ENCODE assay signal across 9 cellular contexts in genomic region chr7:41977165-41977651, GRCh38.
DNase-seq lines count a peak whose midpoint lies in the region; ATAC-seq, FAIRE-seq and TF ChIP-seq lines count a peak whose summit lies in the region.
"Had no signal": no experiment of that assay in that cellular context is flagged by ENCODE, and none has a peak within 500 bp of the region (broad histone marks: within the 10 kb centered on the region; RNA-seq: fewer than 3 reads in every experiment).

No MANE protein-coding gene starts in this region.

- peaks cover 4% of the 10 kb centered on the region for H3K27me3 Mint-ChIP-seq in activated CD8-positive, alpha-beta memory T cell treated with anti-CD3 and anti-CD28 coated beads, Interleukin-2, amount 10 ng/mL, durations not matched to agents 7 days and 5 days
- H3K27me3 Mint-ChIP-seq: dendritic cell treated with granulocyte-macrophage colony-stimulating factor and Interleukin-4, amounts not matched to agents 40 ng/mL and 50 ng/mL, for 4 days had no signal

- no peaks in the 10 kb centered on the region for H3K36me3 Mint-ChIP-seq in activated CD8-positive, alpha-beta memory T cell treated with anti-CD3 and anti-CD28 coated beads, Interleukin-2, amount 10 ng/mL, durations not matched to agents 7 days and 5 days

- CTCF ChIA-PET in activated CD8-positive, alpha-beta memory T cell treated with anti-CD3 and anti-CD28 coated beads, Interleukin-2, amount 10 ng/mL, durations not matched to agents 7 days and 5 days (lab: Charles Lee): interaction anchor here (1.5 to 2.1 kb wide), 3 partner anchors 34 to 900 kb away, joined by 4 to 8 read pairs (median 4); no protein-coding TSS in a partner anchor

- no peaks in the 10 kb centered on the region for H3K9me3 Mint-ChIP-seq in activated CD8-positive, alpha-beta memory T cell treated with anti-CD3 and anti-CD28 coated beads, Interleukin-2, amount 10 ng/mL, durations not matched to agents 7 days and 5 days (ENCODE audit: low read depth)
- H3K9me3 Mint-ChIP-seq: dendritic cell treated with granulocyte-macrophage colony-stimulating factor and Interleukin-4, amounts not matched to agents 40 ng/mL and 50 ng/mL, for 4 days had no signal

- peak; percentile 60 for DNase-seq in ACHN
- DNase-seq in H54 (ENCODE audit: insufficient read length, low spot score): no peak
- peak; percentile 24 to 66 for DNase-seq in SJCRH30
- DNase-seq in fibroblast of villous mesenchyme (ENCODE audit: low read depth): peak; percentile 71
- DNase-seq in NCI-H1048 (lab: John Stamatoyannopoulos, UW): no peak
- DNase-seq in activated CD8-positive, alpha-beta memory T cell treated with anti-CD3 and anti-CD28 coated beads, Interleukin-2, amount 10 ng/mL, durations not matched to agents 7 days and 5 days: no peak

- in situ Hi-C loops in ACHN (cut with HindIII; ENCODE audit: low pct_ligation_motif_present, low pct_unique_long_range_greater_than_20kb, low sequenced_read_pairs): no loop called here

- ATAC-seq in activated CD8-positive, alpha-beta memory T cell treated with anti-CD3 and anti-CD28 coated beads, Interleukin-2, amount 10 ng/mL, durations not matched to agents 7 days and 5 days: no peak
- no peak for ATAC-seq in GM21390 (IDR thresholded peaks at IDR 0.05; ENCODE audit: unreplicated experiment)

- no peak overlapping the region for H3K4me3 ChIP-seq in SJCRH30
- H3K4me3 ChIP-seq in fibroblast of villous mesenchyme (ENCODE audit: low read depth, low read length): no peak overlapping the region
- no peak overlapping the region for H3K4me3 ChIP-seq in parathyroid adenoma (ENCODE audit: low read depth, low read length)

- H3K9me3 ChIP-seq in SJCRH30 (replicated peaks): no peaks in the 10 kb centered on the region
- H3K9me3 ChIP-seq in parathyroid adenoma (ENCODE audit: control insufficient read depth, low read length): no peaks in the 10 kb centered on the region

- H3K4me1 Mint-ChIP-seq in activated CD8-positive, alpha-beta memory T cell treated with anti-CD3 and anti-CD28 coated beads, Interleukin-2, amount 10 ng/mL, durations not matched to agents 7 days and 5 days: no peaks in the 10 kb centered on the region

- peak; percentile 79 for TF ChIP-seq CTCF in fibroblast of villous mesenchyme (IDR thresholded peaks at IDR 0.05; ENCODE audit: insufficient read depth, low read depth, low read length)
- TF ChIP-seq CTCF in parathyroid adenoma (IDR thresholded peaks at IDR 0.05): peak; percentile 60

- H3K36me3 ChIP-seq in SJCRH30: peaks cover 5% of the 10 kb centered on the region; the same call in 1 of the 2 replicates
- H3K36me3 ChIP-seq in parathyroid adenoma (ENCODE audit: control insufficient read depth, insufficient read depth, low read length): no peaks in the 10 kb centered on the region

- H3K79me2 ChIP-seq in parathyroid adenoma: no peaks in the 10 kb centered on the region

- TF ChIP-seq POLR2A in H54 (IDR thresholded peaks at IDR 0.05; ENCODE audit: low read depth, low read length): no peak

- H3K27ac Mint-ChIP-seq in activated CD8-positive, alpha-beta memory T cell treated with anti-CD3 and anti-CD28 coated beads, Interleukin-2, amount 10 ng/mL, durations not matched to agents 7 days and 5 days: no peak overlapping the region
- H3K27ac Mint-ChIP-seq: dendritic cell treated with granulocyte-macrophage colony-stimulating factor and Interleukin-4, amounts not matched to agents 40 ng/mL and 50 ng/mL, for 4 days had no signal

- no peak overlapping the region for H2AFZ ChIP-seq in parathyroid adenoma

- H3K4me1 ChIP-seq in SJCRH30 (0 out of 2 replicates have a peak, but pooled peaks cover 3% of the 10 kb centered on the region), parathyroid adenoma (no peaks in the 10 kb centered on the region)

- FAIRE-seq in H54 (lab: Jason Lieb, UNC): peak; percentile 41

- H3K4me2 ChIP-seq in parathyroid adenoma (ENCODE audit: low read length): no peak overlapping the region

- no peak overlapping the region for H3K4me3 Mint-ChIP-seq in activated CD8-positive, alpha-beta memory T cell treated with anti-CD3 and anti-CD28 coated beads, Interleukin-2, amount 10 ng/mL, durations not matched to agents 7 days and 5 days
- H3K4me3 Mint-ChIP-seq: dendritic cell treated with granulocyte-macrophage colony-stimulating factor and Interleukin-4, amounts not matched to agents 40 ng/mL and 50 ng/mL, for 4 days had no signal

- H3K27me3 ChIP-seq in SJCRH30: no peaks in the 10 kb centered on the region
- no peaks in the 10 kb centered on the region for H3K27me3 ChIP-seq in parathyroid adenoma (ENCODE audit: control insufficient read depth, insufficient read depth, low read length)

- H3K27ac ChIP-seq in SJCRH30: no peak overlapping the region
- H3K27ac ChIP-seq in parathyroid adenoma: no peak overlapping the region

- H3K9ac ChIP-seq in parathyroid adenoma: no peak overlapping the region

Comparison
In these comparisons a context has a peak if more than half of its experiments do, and no peak if none do; other contexts are left out.
1. DNase-seq: peak in ACHN (single experiment), SJCRH30 (2 of 2) and fibroblast of villous mesenchyme (single experiment); none in H54 (single experiment), NCI-H1048 (single experiment) and activated CD8-positive, alpha-beta memory T cell treated with anti-CD3 and anti-CD28 coated beads, Interleukin-2, amount 10 ng/mL, durations not matched to agents 7 days and 5 days (single experiment).